ENCODE assay signal across 10 cellular contexts in the genomic region with DNA sequence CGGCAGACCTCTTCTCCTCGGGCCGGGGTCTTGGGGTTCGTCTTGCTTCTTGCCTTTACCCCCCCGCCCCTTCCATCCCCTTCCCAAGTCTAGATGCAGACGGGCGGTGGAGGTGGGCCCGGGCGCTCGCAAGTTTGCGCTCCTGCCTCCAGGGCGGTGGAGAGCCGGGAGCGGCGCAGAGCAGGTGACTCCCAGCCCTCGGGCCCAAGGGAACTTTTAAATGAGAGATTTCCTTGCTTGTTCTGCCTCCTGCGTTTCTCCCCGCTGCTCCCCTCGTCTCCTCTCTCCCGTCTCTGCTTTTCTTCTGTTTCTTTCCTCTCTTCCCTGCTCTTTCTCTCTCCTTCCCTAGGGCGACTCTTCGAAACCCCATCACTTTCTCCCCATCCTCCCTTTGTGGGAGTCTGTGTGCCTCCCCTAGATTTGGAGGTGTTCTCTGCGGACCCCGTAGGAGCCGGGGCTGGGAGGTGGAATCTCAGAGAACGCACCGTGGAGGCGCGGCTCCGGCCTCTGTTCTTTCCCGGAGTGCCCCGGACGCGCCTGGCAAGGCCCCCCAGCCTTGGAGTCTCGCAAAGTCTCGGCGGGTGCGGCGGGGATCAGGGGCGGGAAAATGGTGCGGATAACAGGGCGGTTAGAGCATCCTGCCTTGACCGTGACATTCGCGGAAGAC. TPM values are rescaled to one million over a fixed set of nuclear protein-coding genes. Genes with fewer than 3 reads are reported as not detected.
DNase-seq lines count a peak whose midpoint lies in the region; ATAC-seq, FAIRE-seq and TF ChIP-seq lines count a peak whose summit lies in the region.
"Had no signal": no experiment of that assay in that cellular context is flagged by ENCODE, and none has a peak within 500 bp of the region (broad histone marks: within the 10 kb centered on the region; RNA-seq: fewer than 3 reads in every experiment).

No MANE protein-coding gene starts in this region.

- H3K4me1 ChIP-seq in iPS DF 6.9 (ENCODE audit: control insufficient read depth, insufficient read depth, low read length) (0 out of 2 replicates have a peak, but pooled peaks cover 2% of the 10 kb centered on the region), stomach (peaks cover 6 to 43% (median 30%) of the 10 kb centered on the region in 4 donors)

- TF ChIP-seq EP300 in stomach (IDR thresholded peaks at IDR 0.05): no peak

- no peaks in the 10 kb centered on the region for H3K36me3 Mint-ChIP-seq in activated T-cell treated with anti-CD3 and anti-CD28 coated beads, Interleukin-2, amount 50 U/mL, for 4 hours (ENCODE audit: insufficient read depth)

- H3K36me3 ChIP-seq in WERI-Rb-1 (no peaks in the 10 kb centered on the region), iPS DF 6.9 (ENCODE audit: control insufficient read depth, insufficient read depth, low read length) (no peaks in the 10 kb centered on the region), stomach (no peaks in the 10 kb centered on the region)

- no peak for DNase-seq in activated T-cell treated with anti-CD3 and anti-CD28 coated beads, Interleukin-2, amount 50 U/mL, for 4 hours
- DNase-seq in activated T-cell treated with anti-CD3 and anti-CD28 coated beads for 4 hours: no peak
- peak; percentile 36 for DNase-seq in WERI-Rb-1
- no peak for DNase-seq in iPS DF 6.9 (ENCODE audit: low read depth, low spot score)
- DNase-seq in stomach: no peak
- DNase-seq in mucosa of gallbladder (ENCODE audit: low spot score): no peak
- no peak for DNase-seq in DMS79 (lab: John Stamatoyannopoulos, UW)
- no peak for DNase-seq in GM12891 (ENCODE audit: insufficient read length, low spot score)

- no peak for FAIRE-seq in GM12891 (lab: Jason Lieb, UNC)
- FAIRE-seq: islet of Langerhans had no signal

- H3K27me3 Mint-ChIP-seq in activated T-cell treated with anti-CD3 and anti-CD28 coated beads, Interleukin-2, amount 50 U/mL, for 4 hours (ENCODE audit: low read depth): peaks cover 59% of the 10 kb centered on the region

- no peaks in the 10 kb centered on the region for H3K9me3 Mint-ChIP-seq in activated T-cell treated with anti-CD3 and anti-CD28 coated beads, Interleukin-2, amount 50 U/mL, for 4 hours

- intact Hi-C loops in stomach (cut with DNase I; ENCODE audit: low total_unique reads): no loop called here

- peak; percentile 23 to 32 for ATAC-seq in activated T-cell treated with anti-CD3 and anti-CD28 coated beads, Interleukin-2, amount 50 U/mL, for 4 hours

- H3K27ac ChIP-seq in WERI-Rb-1: no peak overlapping the region
- no peak overlapping the region for H3K27ac ChIP-seq in iPS DF 6.9 (ENCODE audit: low read length)
- no peak overlapping the region for H3K27ac ChIP-seq in stomach

- H3K4me1 Mint-ChIP-seq in activated T-cell treated with anti-CD3 and anti-CD28 coated beads, Interleukin-2, amount 50 U/mL, for 4 hours (ENCODE audit: low read depth): peaks cover 28% of the 10 kb centered on the region

- H3K9me3 ChIP-seq in WERI-Rb-1 (ENCODE audit: severe bottlenecking) (no peaks in the 10 kb centered on the region), iPS DF 6.9 (ENCODE audit: control insufficient read depth, insufficient read depth, low read length) (no peaks in the 10 kb centered on the region), stomach (no peaks in the 10 kb centered on the region)

- TF ChIP-seq CTCF in WERI-Rb-1 (IDR thresholded peaks at IDR 0.05; ENCODE audit: low read depth, low read length): no peak
- TF ChIP-seq CTCF in stomach (IDR thresholded peaks at IDR 0.05): no peak

- no CpG with 5 or more reads among the region's 45 CpGs for WGBS in iPS DF 6.9 (ENCODE audit: insufficient coverage, insufficient read length)
- 2 to 4% (median 3%) methylated on average over 38 to 45 of the region's 45 CpGs for WGBS in stomach, 5 donors

- no peak for TF ChIP-seq POLR2A in stomach (IDR thresholded peaks at IDR 0.05)
- no peak for TF ChIP-seq POLR2A in GM12891 (IDR thresholded peaks at IDR 0.05; ENCODE audit: low read depth, low read length)

- H3K27me3 ChIP-seq in WERI-Rb-1 (ENCODE audit: insufficient read depth, low read depth, severe bottlenecking) (peaks cover 30% of the 10 kb centered on the region), iPS DF 6.9 (ENCODE audit: control insufficient read depth, insufficient read depth, low read length) (peaks cover 7% of the 10 kb centered on the region), stomach (peaks cover 17 to 99% (median 71%) of the 10 kb centered on the region in 3 donors)

- H3K4me3 Mint-ChIP-seq in activated T-cell treated with anti-CD3 and anti-CD28 coated beads, Interleukin-2, amount 50 U/mL, for 4 hours: peak overlapping the region; percentile 73

- H3K4me3 ChIP-seq in WERI-Rb-1 (ENCODE audit: low read depth, low read length) (peak overlapping the region; percentile 44), iPS DF 6.9 (ENCODE audit: low read length) (peak overlapping the region; percentile 85; the same call in 1 of the 2 replicates), stomach (peak overlapping the region; percentile 33 to 50 (median 40))

TF ChIP-seq in GM12891, 5 proteins besides CTCF, POLR2A, EP300 and RAD21:
- TF ChIP-seq POLR2AphosphoS5 (IDR thresholded peaks at IDR 0.05; ENCODE audit: low read depth, low read length): no peak
- no peak for TF ChIP-seq PAX5 (IDR thresholded peaks at IDR 0.05; ENCODE audit: insufficient read depth, low read length, severe bottlenecking)
- no peak for TF ChIP-seq SPI1 (IDR thresholded peaks at IDR 0.05; ENCODE audit: low read depth, low read length)
- no peak for TF ChIP-seq POU2F2 (IDR thresholded peaks at IDR 0.05; ENCODE audit: low read depth, low read length)
- no peak for TF ChIP-seq TAF1 (IDR thresholded peaks at IDR 0.05; ENCODE audit: low read depth, low read length)

RNA-seq across cellular contexts. Expression of gene CUX2, which starts 1.1 kb away (rescaled TPM):
- not detected for total RNA-seq in activated T-cell treated with anti-CD3 and anti-CD28 coated beads, Interleukin-2, amount 50 U/mL, for 4 hours
- total RNA-seq in stomach (1 to 10 TPM in 1 of 5 donors, under 1 TPM in 3, not detected in 1; under 0.01 to 3.1 (median 0.24) TPM), mucosa of gallbladder (0.60 TPM)
- under 1 TPM; 0.38 to 0.92 (median 0.50) TPM for polyA plus RNA-seq in stomach
- 0.62 TPM for polyA plus RNA-seq in GM12891 (2012; ENCODE audit: low read depth, missing spikeins)
- total RNA-seq: HT1080 had no signal
